Comparison of ENCODE assay signal across 1 cellular context in the genomic region with DNA sequence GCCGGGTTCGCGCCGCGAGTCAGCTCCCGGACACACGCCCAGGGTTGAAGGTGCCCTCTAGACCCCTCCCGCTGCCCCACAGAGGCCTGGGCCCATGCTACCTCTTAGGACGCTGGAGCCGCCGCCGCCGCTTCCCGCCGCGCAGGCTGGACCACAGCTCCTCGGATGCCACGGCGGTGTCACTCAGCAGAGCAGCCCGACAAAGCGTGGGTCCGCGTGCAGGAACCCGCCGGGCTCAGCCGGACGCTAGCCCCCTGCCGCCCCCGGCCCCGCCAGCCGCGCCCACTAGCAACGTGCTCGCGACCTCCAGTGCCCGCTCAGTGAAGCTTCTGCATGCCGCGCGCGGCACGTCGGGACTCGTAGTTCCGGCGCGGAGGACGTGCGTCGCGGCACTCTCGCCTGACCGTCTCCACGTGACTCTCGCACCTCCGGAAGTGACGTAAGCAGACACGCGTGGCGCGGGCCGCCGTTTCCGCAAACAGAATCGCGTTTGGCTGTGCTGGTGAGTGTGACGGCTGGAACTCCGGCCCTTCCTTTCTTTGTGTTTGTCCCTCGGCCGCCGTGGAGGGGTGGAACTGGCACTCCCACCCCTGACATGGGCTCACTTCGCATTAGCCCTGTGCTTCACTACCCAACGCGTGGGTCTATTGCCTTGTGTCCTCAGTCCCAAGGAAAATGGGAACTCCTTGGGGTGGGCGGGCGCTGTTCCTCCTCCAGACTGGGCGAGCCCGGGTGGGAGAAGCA.
TF ChIP-seq lines count a peak whose summit lies in the region.

A gene with protein sequence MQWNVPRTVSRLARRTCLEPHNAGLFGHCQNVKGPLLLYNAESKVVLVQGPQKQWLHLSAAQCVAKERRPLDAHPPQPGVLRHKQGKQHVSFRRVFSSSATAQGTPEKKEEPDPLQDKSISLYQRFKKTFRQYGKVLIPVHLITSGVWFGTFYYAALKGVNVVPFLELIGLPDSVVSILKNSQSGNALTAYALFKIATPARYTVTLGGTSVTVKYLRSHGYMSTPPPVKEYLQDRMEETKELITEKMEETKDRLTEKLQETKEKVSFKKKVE (minus strand): TSS at position 331 of the 744 bp plus-strand sequence. CDS start 44,481 bp downstream, outside the sequence.
A gene (plus strand): TSS at position 446 of the 744 bp plus-strand sequence. CDS start 4,845 bp downstream, outside the sequence.

TF ChIP-seq in liver, 16 proteins besides CTCF, POLR2A, EP300 and RAD21 (continued from another document):
- TF ChIP-seq, protein P1, sequence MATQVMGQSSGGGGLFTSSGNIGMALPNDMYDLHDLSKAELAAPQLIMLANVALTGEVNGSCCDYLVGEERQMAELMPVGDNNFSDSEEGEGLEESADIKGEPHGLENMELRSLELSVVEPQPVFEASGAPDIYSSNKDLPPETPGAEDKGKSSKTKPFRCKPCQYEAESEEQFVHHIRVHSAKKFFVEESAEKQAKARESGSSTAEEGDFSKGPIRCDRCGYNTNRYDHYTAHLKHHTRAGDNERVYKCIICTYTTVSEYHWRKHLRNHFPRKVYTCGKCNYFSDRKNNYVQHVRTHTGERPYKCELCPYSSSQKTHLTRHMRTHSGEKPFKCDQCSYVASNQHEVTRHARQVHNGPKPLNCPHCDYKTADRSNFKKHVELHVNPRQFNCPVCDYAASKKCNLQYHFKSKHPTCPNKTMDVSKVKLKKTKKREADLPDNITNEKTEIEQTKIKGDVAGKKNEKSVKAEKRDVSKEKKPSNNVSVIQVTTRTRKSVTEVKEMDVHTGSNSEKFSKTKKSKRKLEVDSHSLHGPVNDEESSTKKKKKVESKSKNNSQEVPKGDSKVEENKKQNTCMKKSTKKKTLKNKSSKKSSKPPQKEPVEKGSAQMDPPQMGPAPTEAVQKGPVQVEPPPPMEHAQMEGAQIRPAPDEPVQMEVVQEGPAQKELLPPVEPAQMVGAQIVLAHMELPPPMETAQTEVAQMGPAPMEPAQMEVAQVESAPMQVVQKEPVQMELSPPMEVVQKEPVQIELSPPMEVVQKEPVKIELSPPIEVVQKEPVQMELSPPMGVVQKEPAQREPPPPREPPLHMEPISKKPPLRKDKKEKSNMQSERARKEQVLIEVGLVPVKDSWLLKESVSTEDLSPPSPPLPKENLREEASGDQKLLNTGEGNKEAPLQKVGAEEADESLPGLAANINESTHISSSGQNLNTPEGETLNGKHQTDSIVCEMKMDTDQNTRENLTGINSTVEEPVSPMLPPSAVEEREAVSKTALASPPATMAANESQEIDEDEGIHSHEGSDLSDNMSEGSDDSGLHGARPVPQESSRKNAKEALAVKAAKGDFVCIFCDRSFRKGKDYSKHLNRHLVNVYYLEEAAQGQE (IDR thresholded peaks at IDR 0.05), result peak; percentile 41
- TF ChIP-seq FOXA1 (IDR thresholded peaks at IDR 0.05) (no peak), FOXA2 (IDR thresholded peaks at IDR 0.05) (no peak), HNF4G (IDR thresholded peaks at IDR 0.05) (no peak), TAF1 (conservative IDR thresholded peaks at IDR 0.05) (peak; percentile 66), RXRA (IDR thresholded peaks at IDR 0.05) (peak in 1 of 2 donors; percentile 33), NR2F2 (IDR thresholded peaks at IDR 0.05) (no peak), SP1 (IDR thresholded peaks at IDR 0.05) (no peak), JUND (IDR thresholded peaks at IDR 0.05) (no peak)
